1 cellular context compared by ENCODE assay signal in the genomic region with DNA sequence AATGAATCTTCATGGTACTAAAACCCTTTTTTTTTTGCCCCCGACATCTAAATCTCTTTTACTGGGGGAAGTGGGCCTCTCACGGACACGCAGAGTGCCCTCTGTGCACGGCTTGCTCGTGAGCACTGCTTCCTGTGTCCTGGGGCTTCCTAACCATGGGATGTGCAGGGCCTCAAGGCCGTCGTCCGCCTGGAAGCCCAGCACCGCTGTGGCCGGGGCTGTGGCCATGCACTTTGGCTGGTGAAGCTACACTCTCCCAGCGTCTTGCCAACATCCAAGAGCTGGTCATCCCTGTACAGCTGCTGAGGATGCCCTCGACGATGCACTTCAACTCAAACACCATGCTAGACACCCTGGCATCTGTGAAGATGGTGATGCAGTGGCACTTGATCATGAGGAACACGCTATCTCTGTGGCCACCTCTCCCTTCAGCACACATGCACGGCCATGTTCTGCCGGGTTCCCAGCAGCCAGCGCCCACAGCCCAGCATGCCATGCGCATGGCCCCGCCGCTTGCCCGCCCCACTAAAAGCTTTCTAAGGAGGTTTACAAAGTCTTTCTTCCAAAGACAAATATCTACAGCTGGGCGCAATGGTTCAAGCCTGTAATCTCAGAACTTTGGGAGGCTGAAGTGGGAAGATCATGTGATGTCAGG.
TF ChIP-seq lines count a peak whose summit lies in the region.

No MANE protein-coding gene starts in this region.

TF ChIP-seq in H1, 55 proteins besides CTCF, POLR2A, EP300 and RAD21:
- no peak for TF ChIP-seq KDM4A (IDR thresholded peaks at IDR 0.05; ENCODE audit: low read depth, low read length, severe bottlenecking)
- no peak for TF ChIP-seq SIN3A (conservative IDR thresholded peaks at IDR 0.05 in 1 of 2, IDR thresholded peaks at IDR 0.05 in 1 of 2; ENCODE audit: low read depth in 1 of 2, low read length in 2 of 2)
- TF ChIP-seq CBX5 (IDR thresholded peaks at IDR 0.05; ENCODE audit: low read depth, low read length): no peak
- TF ChIP-seq POLR2AphosphoS5 (IDR thresholded peaks at IDR 0.05; ENCODE audit: low read depth, low read length): no peak; the same call in 1 of the 2 replicates
- TF ChIP-seq BACH1 (IDR thresholded peaks at IDR 0.05; ENCODE audit: low read length): no peak
- TF ChIP-seq, protein P1, sequence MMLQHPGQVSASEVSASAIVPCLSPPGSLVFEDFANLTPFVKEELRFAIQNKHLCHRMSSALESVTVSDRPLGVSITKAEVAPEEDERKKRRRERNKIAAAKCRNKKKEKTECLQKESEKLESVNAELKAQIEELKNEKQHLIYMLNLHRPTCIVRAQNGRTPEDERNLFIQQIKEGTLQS (IDR thresholded peaks at IDR 0.05; ENCODE audit: insufficient read depth, low read depth, low read length): no peak
- TF ChIP-seq KDM1A (IDR thresholded peaks at IDR 0.05; ENCODE audit: borderline replicate concordance, low read length): no peak
- TF ChIP-seq, protein P2, sequence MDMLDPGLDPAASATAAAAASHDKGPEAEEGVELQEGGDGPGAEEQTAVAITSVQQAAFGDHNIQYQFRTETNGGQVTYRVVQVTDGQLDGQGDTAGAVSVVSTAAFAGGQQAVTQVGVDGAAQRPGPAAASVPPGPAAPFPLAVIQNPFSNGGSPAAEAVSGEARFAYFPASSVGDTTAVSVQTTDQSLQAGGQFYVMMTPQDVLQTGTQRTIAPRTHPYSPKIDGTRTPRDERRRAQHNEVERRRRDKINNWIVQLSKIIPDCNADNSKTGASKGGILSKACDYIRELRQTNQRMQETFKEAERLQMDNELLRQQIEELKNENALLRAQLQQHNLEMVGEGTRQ (IDR thresholded peaks at IDR 0.05; ENCODE audit: low read length): no peak
- TF ChIP-seq KDM5A (IDR thresholded peaks at IDR 0.05; ENCODE audit: low read length): no peak
- TF ChIP-seq SIRT6 (IDR thresholded peaks at IDR 0.05; ENCODE audit: low read length): no peak
- no peak for TF ChIP-seq YY1 (IDR thresholded peaks at IDR 0.05; ENCODE audit: low read depth, low read length)
- no peak for TF ChIP-seq SAP30 (IDR thresholded peaks at IDR 0.05; ENCODE audit: insufficient read depth, insufficient replicate concordance, low read length)
- no peak for TF ChIP-seq RNF2 (IDR thresholded peaks at IDR 0.05; ENCODE audit: borderline replicate concordance, low read depth, low read length, missing control alignments, poor library complexity, severe bottlenecking)
- TF ChIP-seq SRF (IDR thresholded peaks at IDR 0.05; ENCODE audit: low read depth, low read length): no peak
